In genomic region chr12:68364893-68365725, GRCh38 we compare ENCODE assay signal across 8 cellular contexts. TPM values are rescaled to one million over a fixed set of nuclear protein-coding genes. Genes with fewer than 3 reads are reported as not detected.
DNase-seq lines count a peak whose midpoint lies in the region; ATAC-seq and FAIRE-seq lines count a peak whose summit lies in the region.

No MANE protein-coding gene starts in this region.

- H3K4me1 Mint-ChIP-seq in activated CD4-positive, alpha-beta memory T cell treated with anti-CD3 and anti-CD28 coated beads for 36 hours (ENCODE audit: low read depth) = peaks cover 53% of the 10 kb centered on the region

- H3K27ac Mint-ChIP-seq in activated CD4-positive, alpha-beta memory T cell treated with anti-CD3 and anti-CD28 coated beads for 36 hours = peak overlapping the region; percentile 92

- H3K9me3 Mint-ChIP-seq in activated CD4-positive, alpha-beta memory T cell treated with anti-CD3 and anti-CD28 coated beads for 36 hours = no peaks in the 10 kb centered on the region

- DNase-seq in GM18507 (ENCODE audit: extremely low spot score, insufficient read length, low read depth) (peak; percentile 52), NCI-H460 (ENCODE audit: extremely low read depth, low read depth) (peak; percentile 92), lung microvascular endothelial cell (ENCODE audit: low read depth in 2 of 2) (peak; percentile 73 to 98), NCI-H1092 (lab: John Stamatoyannopoulos, UW) (no peak)
- peak; percentile 94 for DNase-seq in activated CD4-positive, alpha-beta memory T cell treated with anti-CD3 and anti-CD28 coated beads for 36 hours
- DNase-seq in effector CD4-positive, alpha-beta T cell = peak; percentile 65
- peak; percentile 53 to 82 (median 69) for DNase-seq in stimulated activated CD4-positive, alpha-beta T cell treated with anti-CD3 and anti-CD28 coated beads, TNF-alpha, amount 100 ng/mL, for 24 hours (ENCODE audit: low read depth in 3 of 3)

- POLR2A ChIA-PET in activated CD4-positive, alpha-beta memory T cell treated with anti-CD3 and anti-CD28 coated beads for 36 hours (lab: Charles Lee) = interaction anchor here (0.7 to 2.9 kb wide), 9 partner anchors 9 to 443 kb away, joined by 3 to 30 read pairs (median 5); partner anchors contain the start of genes MDM2 and RAP1B

- intact Hi-C loops in activated CD4-positive, alpha-beta memory T cell treated with anti-CD3 and anti-CD28 coated beads for 36 hours (cut with micrococcal nuclease) = loop anchor here (1.0 to 2.0 kb wide), 6 partner anchors 9 to 246 kb away; partner anchors contain the start of genes MDM1 and RAP1B

- ATAC-seq in HG02870 (IDR thresholded peaks at IDR 0.05; ENCODE audit: unreplicated experiment) = peak; percentile 86

- CTCF ChIA-PET in activated CD4-positive, alpha-beta memory T cell treated with anti-CD3 and anti-CD28 coated beads for 36 hours (lab: Charles Lee) = interaction anchor here (0.8 to 1.6 kb wide), 6 partner anchors 9 to 288 kb away, joined by 3 to 6 read pairs (median 3); no protein-coding TSS in a partner anchor

- no peaks in the 10 kb centered on the region for H3K36me3 Mint-ChIP-seq in activated CD4-positive, alpha-beta memory T cell treated with anti-CD3 and anti-CD28 coated beads for 36 hours

- peak; percentile 93 for FAIRE-seq in GM18507 (lab: Jason Lieb, UNC)

- H3K4me3 Mint-ChIP-seq in activated CD4-positive, alpha-beta memory T cell treated with anti-CD3 and anti-CD28 coated beads for 36 hours = peak overlapping the region; percentile 79

- no peaks in the 10 kb centered on the region for H3K27me3 Mint-ChIP-seq in activated CD4-positive, alpha-beta memory T cell treated with anti-CD3 and anti-CD28 coated beads for 36 hours

RNA-seq across cellular contexts. Expression of gene MDM1, which starts 32.9 kb away (rescaled TPM):
- total RNA-seq in NCI-H460 (2014; rRNA removed; shearing (Covaris generic)) = 15.0 and 16.9 TPM in 2 replicates
- 28.5 and 66.5 TPM in 2 replicates for polyA plus RNA-seq in NCI-H460 (2014; cell fraction: nucleus; rRNA removed)
- 10 to 100 TPM; 13.8 to 15.6 TPM for total RNA-seq in activated CD4-positive, alpha-beta memory T cell treated with anti-CD3 and anti-CD28 coated beads for 36 hours
- 4.4 and 5.6 TPM in 2 replicates for total RNA-seq in lung microvascular endothelial cell
